ENCODE assay signal across 21 cellular contexts in genomic region chr7:151763420-151763984, GRCh38.
A peak's percentile ranks its signal among the peaks of the same experiment; 100 is the strongest.
DNase-seq lines count a peak whose midpoint lies in the region; ATAC-seq and TF ChIP-seq lines count a peak whose summit lies in the region.
"Had no signal": no experiment of that assay in that cellular context is flagged by ENCODE, and none has a peak within 500 bp of the region (broad histone marks: within the 10 kb centered on the region; RNA-seq: fewer than 3 reads in every experiment).

No MANE protein-coding gene starts in this region.

- CTCF ChIA-PET in activated CD4-positive, alpha-beta T cell treated with anti-CD3 and anti-CD28 coated beads, Interleukin-2, amount 10 ng/mL, durations not matched to agents 7 days and 5 days (lab: Charles Lee) = interaction anchor here (0.9 kb wide), 1 partner anchor 130 kb away, joined by 3 read pairs; no protein-coding TSS in a partner anchor

- peaks cover 16% of the 10 kb centered on the region for H3K9me3 Mint-ChIP-seq in activated CD4-positive, alpha-beta T cell treated with anti-CD3 and anti-CD28 coated beads, Interleukin-2, amount 10 ng/mL, durations not matched to agents 7 days and 5 days
- H3K9me3 Mint-ChIP-seq in CD14-positive monocyte = peaks cover 9 to 15% (median 13%) of the 10 kb centered on the region in 7 donors
- H3K9me3 Mint-ChIP-seq in brain = peaks cover 0 to 3% (median 0%) of the 10 kb centered on the region in 5 experiments
- H3K9me3 Mint-ChIP-seq in neural crest cell = no peaks in the 10 kb centered on the region
- H3K9me3 Mint-ChIP-seq: CD4-positive, alpha-beta T cell had no signal

- TF ChIP-seq CTCF in CD14-positive monocyte (IDR thresholded peaks at IDR 0.05) = no peak
- TF ChIP-seq CTCF in brain (conservative IDR thresholded peaks at IDR 0.05) = no peak
- no peak for TF ChIP-seq CTCF in neural crest cell (conservative IDR thresholded peaks at IDR 0.05)

- H3K79me2 ChIP-seq in Karpas-422 (ENCODE audit: low read length) = no peaks in the 10 kb centered on the region

- intact Hi-C loops in CD14-positive monocyte (cut with micrococcal nuclease) = loop anchor here (5.0 to 10.0 kb wide), 2 partner anchors 119 to 396 kb away; no protein-coding TSS in a partner anchor

- H3K4me1 Mint-ChIP-seq in activated CD4-positive, alpha-beta T cell treated with anti-CD3 and anti-CD28 coated beads, Interleukin-2, amount 10 ng/mL, durations not matched to agents 7 days and 5 days = peaks cover 26% of the 10 kb centered on the region
- peaks cover 48% of the 10 kb centered on the region for H3K4me1 Mint-ChIP-seq in CD14-positive monocyte
- H3K4me1 Mint-ChIP-seq in brain = peaks cover 29% of the 10 kb centered on the region
- H3K4me1 Mint-ChIP-seq in neural crest cell = peaks cover 3% of the 10 kb centered on the region

- POLR2A ChIA-PET in activated CD4-positive, alpha-beta T cell treated with anti-CD3 and anti-CD28 coated beads, Interleukin-2, amount 10 ng/mL, durations not matched to agents 7 days and 5 days (lab: Charles Lee) = no interaction called here

- no peak for ATAC-seq in GM18861 (IDR thresholded peaks at IDR 0.05; ENCODE audit: unreplicated experiment)
- ATAC-seq: PC-3 had no signal

- DNase-seq in activated CD4-positive, alpha-beta T cell treated with anti-CD3 and anti-CD28 coated beads, Interleukin-2, amount 10 ng/mL, durations not matched to agents 7 days and 5 days = no peak
- DNase-seq in activated CD4-positive, alpha-beta T cell treated with anti-CD3 and anti-CD28 coated beads for 4 hours = no peak
- DNase-seq in CD14-positive monocyte (ENCODE audit: low spot score) = no peak
- DNase-seq in neural crest cell (ENCODE audit: low read depth, low spot score) = no peak
- no peak for DNase-seq in Karpas-422
- DNase-seq in stimulated activated CD4-positive, alpha-beta T cell treated with anti-CD3 and anti-CD28 coated beads, Interleukin-4, amount 100 ng/mL, for 24 hours = no peak
- DNase-seq: CD4-positive, alpha-beta T cell; H7; NCI-H1092; NCI-H1417 treated with DMSO at 0.1 percent for 48 hours; NCI-H187; NCI-H2081 treated with DMSO at 0.1 percent for 48 hours; NCI-H2171 treated with DMSO at 0.1 percent for 48 hours; NCI-H345; NCI-H510A treated with DMSO at 0.1 percent for 48 hours; NK-92 treated with Interleukin-12 subunit alpha and Interleukin-12 subunit beta, amount 100 ng/mL, for 24 hours; PC-3 had no signal

- H3K4me1 ChIP-seq in Karpas-422 (ENCODE audit: low read length) = peaks cover 10% of the 10 kb centered on the region

- no peaks in the 10 kb centered on the region for H3K27me3 Mint-ChIP-seq in activated CD4-positive, alpha-beta T cell treated with anti-CD3 and anti-CD28 coated beads, Interleukin-2, amount 10 ng/mL, durations not matched to agents 7 days and 5 days
- H3K27me3 Mint-ChIP-seq in CD14-positive monocyte (ENCODE audit: low read depth in 3 of 3) = peaks cover 0 to 5% (median 0%) of the 10 kb centered on the region in 3 donors
- H3K27me3 Mint-ChIP-seq in brain = peaks cover 18% of the 10 kb centered on the region
- peaks cover 7% of the 10 kb centered on the region for H3K27me3 Mint-ChIP-seq in neural crest cell (ENCODE audit: low read depth)
- H3K27me3 Mint-ChIP-seq: CD4-positive, alpha-beta T cell had no signal

- H2AFZ ChIP-seq in Karpas-422 (ENCODE audit: low read length) = no peak overlapping the region

- no peak overlapping the region for H3K4me3 ChIP-seq in Karpas-422 (ENCODE audit: low read length)
- H3K4me3 ChIP-seq: BLaER1, SJSA1 had no signal

- no peak overlapping the region for H3K4me3 Mint-ChIP-seq in activated CD4-positive, alpha-beta T cell treated with anti-CD3 and anti-CD28 coated beads, Interleukin-2, amount 10 ng/mL, durations not matched to agents 7 days and 5 days
- H3K4me3 Mint-ChIP-seq in CD14-positive monocyte (no peak overlapping the region), brain (no peak overlapping the region), neural crest cell (no peak overlapping the region)
- H3K4me3 Mint-ChIP-seq: CD4-positive, alpha-beta T cell had no signal

- no peaks in the 10 kb centered on the region for H4K20me1 ChIP-seq in Karpas-422 (ENCODE audit: insufficient read depth, low read depth, low read length)

- no peak overlapping the region for H3K9ac ChIP-seq in Karpas-422 (ENCODE audit: low read length)
- H3K9ac ChIP-seq: BLaER1 had no signal

- H3K4me2 ChIP-seq in Karpas-422 (ENCODE audit: low read depth, low read length, poor library complexity, severe bottlenecking) = no peak overlapping the region
- H3K4me2 ChIP-seq: BLaER1 had no signal

- H3K27ac ChIP-seq in Karpas-422 (ENCODE audit: low read length) = no peak overlapping the region
- H3K27ac ChIP-seq: BLaER1, SJSA1 had no signal

- H3K9me2 ChIP-seq in Karpas-422 (replicated peaks; ENCODE audit: insufficient read depth, low read length) = no peaks in the 10 kb centered on the region

- no peaks in the 10 kb centered on the region; the same call in 1 of the 2 replicates for H3K27me3 ChIP-seq in Karpas-422 (ENCODE audit: low read length)
- H3K27me3 ChIP-seq: BLaER1, SJSA1 had no signal

- H3K36me3 Mint-ChIP-seq in activated CD4-positive, alpha-beta T cell treated with anti-CD3 and anti-CD28 coated beads, Interleukin-2, amount 10 ng/mL, durations not matched to agents 7 days and 5 days (ENCODE audit: low read depth) = peaks cover 16% of the 10 kb centered on the region
- H3K36me3 Mint-ChIP-seq in CD14-positive monocyte = peaks cover 61 to 66% of the 10 kb centered on the region in 2 donors
- H3K36me3 Mint-ChIP-seq in brain = no peaks in the 10 kb centered on the region
- no peaks in the 10 kb centered on the region for H3K36me3 Mint-ChIP-seq in neural crest cell (ENCODE audit: low read depth)

- peak overlapping the region; percentile 56 for H3K27ac Mint-ChIP-seq in activated CD4-positive, alpha-beta T cell treated with anti-CD3 and anti-CD28 coated beads, Interleukin-2, amount 10 ng/mL, durations not matched to agents 7 days and 5 days
- H3K27ac Mint-ChIP-seq in CD14-positive monocyte (peak overlapping the region in 5 of 7 donors; percentile 27 to 68 (median 57)), brain (peak overlapping the region in 3 of 5 experiments; percentile 69 to 87 (median 86)), neural crest cell (ENCODE audit: unreplicated experiment) (peak overlapping the region; percentile 64)
- H3K27ac Mint-ChIP-seq: CD4-positive, alpha-beta T cell had no signal

- H3K36me3 ChIP-seq in Karpas-422 (ENCODE audit: insufficient read depth, low read length) = no peaks in the 10 kb centered on the region
- H3K36me3 ChIP-seq: SJSA1 had no signal

- no peaks in the 10 kb centered on the region for H3K9me3 ChIP-seq in Karpas-422 (ENCODE audit: low read length)
- H3K9me3 ChIP-seq: SJSA1 had no signal
